In genomic region chr10:69438531-69439349, GRCh38 we compare ENCODE assay signal across 10 cellular contexts. TPM values are rescaled to one million over a fixed set of nuclear protein-coding genes. Genes with fewer than 3 reads are reported as not detected.
A peak's percentile ranks its signal among the peaks of the same experiment; 100 is the strongest.
DNase-seq lines count a peak whose midpoint lies in the region; ATAC-seq and TF ChIP-seq lines count a peak whose summit lies in the region.
"Had no signal": no experiment of that assay in that cellular context is flagged by ENCODE, and none has a peak within 500 bp of the region (broad histone marks: within the 10 kb centered on the region; RNA-seq: fewer than 3 reads in every experiment).

No MANE protein-coding gene starts in this region.

- no peaks in the 10 kb centered on the region for H3K9me3 Mint-ChIP-seq in activated T-cell treated with anti-CD3 and anti-CD28 coated beads, Interleukin-2, amount 50 U/mL, for 4 hours
- H3K9me3 Mint-ChIP-seq: central memory CD8-positive, alpha-beta T cell had no signal

- ATAC-seq in GM21381 (IDR thresholded peaks at IDR 0.05; ENCODE audit: unreplicated experiment) (no peak), GM18868 (IDR thresholded peaks at IDR 0.05; ENCODE audit: unreplicated experiment) (no peak)
- ATAC-seq in activated T-cell treated with anti-CD3 and anti-CD28 coated beads, Interleukin-2, amount 50 U/mL, for 4 hours: no peak

- peaks cover 3 to 14% of the 10 kb centered on the region in 2 donors for H3K4me1 ChIP-seq in muscle layer of duodenum (ENCODE audit: control insufficient read depth in 1 of 2, insufficient read depth in 2 of 2, low read length in 2 of 2)

- H3K27ac ChIP-seq in muscle layer of duodenum (ENCODE audit: low read length): peak overlapping the region; percentile 64

- H3K36me3 Mint-ChIP-seq in activated T-cell treated with anti-CD3 and anti-CD28 coated beads, Interleukin-2, amount 50 U/mL, for 4 hours (ENCODE audit: insufficient read depth): no peaks in the 10 kb centered on the region

- H3K4me3 Mint-ChIP-seq in activated T-cell treated with anti-CD3 and anti-CD28 coated beads, Interleukin-2, amount 50 U/mL, for 4 hours: no peak overlapping the region
- H3K4me3 Mint-ChIP-seq: central memory CD8-positive, alpha-beta T cell had no signal

- H3K4me3 ChIP-seq in choroid plexus epithelial cell (ENCODE audit: low read depth, low read length): no peak overlapping the region
- no peak overlapping the region for H3K4me3 ChIP-seq in muscle layer of duodenum (ENCODE audit: low read depth in 1 of 2, low read length in 2 of 2)

- no peaks in the 10 kb centered on the region for H3K4me1 Mint-ChIP-seq in activated T-cell treated with anti-CD3 and anti-CD28 coated beads, Interleukin-2, amount 50 U/mL, for 4 hours (ENCODE audit: low read depth)
- H3K4me1 Mint-ChIP-seq: central memory CD8-positive, alpha-beta T cell had no signal

- no peak for TF ChIP-seq CTCF in choroid plexus epithelial cell (conservative IDR thresholded peaks at IDR 0.05; ENCODE audit: low read depth, low read length)

- H3K27me3 ChIP-seq in muscle layer of duodenum (ENCODE audit: low read depth, low read length): no peaks in the 10 kb centered on the region

- no peaks in the 10 kb centered on the region for H3K9me3 ChIP-seq in muscle layer of duodenum (ENCODE audit: control insufficient read depth in 1 of 2, low read length in 2 of 2)

- no peaks in the 10 kb centered on the region for H3K36me3 ChIP-seq in muscle layer of duodenum (ENCODE audit: control insufficient read depth in 1 of 2, insufficient read depth in 2 of 2, low read length in 2 of 2)

- DNase-seq in CD1c-positive myeloid dendritic cell (ENCODE audit: extremely low spot score) (peak; percentile 92), NCI-H1694 treated with DMSO at 0.1 percent for 48 hours (lab: John Stamatoyannopoulos, UW) (peak; percentile 92), choroid plexus epithelial cell (ENCODE audit: low read depth) (peak; percentile 47), NCI-H1092 treated with DMSO at 0.1 percent for 48 hours (lab: John Stamatoyannopoulos, UW) (no peak)
- DNase-seq in activated T-cell treated with anti-CD3 and anti-CD28 coated beads, Interleukin-2, amount 50 U/mL, for 4 hours: no peak
- DNase-seq: T-helper 1 cell had no signal

- peaks cover 13% of the 10 kb centered on the region for H3K27me3 Mint-ChIP-seq in activated T-cell treated with anti-CD3 and anti-CD28 coated beads, Interleukin-2, amount 50 U/mL, for 4 hours (ENCODE audit: low read depth)

RNA-seq across cellular contexts. Expression of gene TSPAN15, which starts 12.5 kb away (rescaled TPM):
- 1 to 10 TPM in 2 of 3 donors, under 1 TPM in 1; 0.86 to 1.8 (median 1.4) TPM for total RNA-seq in activated T-cell treated with anti-CD3 and anti-CD28 coated beads, Interleukin-2, amount 50 U/mL, for 4 hours

RNA-seq across cellular contexts. Expression of gene TACR2, which starts 22.0 kb away (rescaled TPM):
- total RNA-seq in activated T-cell treated with anti-CD3 and anti-CD28 coated beads, Interleukin-2, amount 50 U/mL, for 4 hours: under 1 TPM in 1 of 3 donors, not detected in 2; 0.11 TPM

Comparison
In these comparisons a context has a peak if more than half of its experiments do, and no peak if none do; other contexts are left out.
1. DNase-seq: peak in CD1c-positive myeloid dendritic cell (single experiment), NCI-H1694 treated with DMSO at 0.1 percent for 48 hours (single experiment) and choroid plexus epithelial cell (single experiment); none in NCI-H1092 treated with DMSO at 0.1 percent for 48 hours (single experiment) and activated T-cell treated with anti-CD3 and anti-CD28 coated beads, Interleukin-2, amount 50 U/mL, for 4 hours (single experiment).